9 cellular contexts compared by ENCODE assay signal in the genomic region with DNA sequence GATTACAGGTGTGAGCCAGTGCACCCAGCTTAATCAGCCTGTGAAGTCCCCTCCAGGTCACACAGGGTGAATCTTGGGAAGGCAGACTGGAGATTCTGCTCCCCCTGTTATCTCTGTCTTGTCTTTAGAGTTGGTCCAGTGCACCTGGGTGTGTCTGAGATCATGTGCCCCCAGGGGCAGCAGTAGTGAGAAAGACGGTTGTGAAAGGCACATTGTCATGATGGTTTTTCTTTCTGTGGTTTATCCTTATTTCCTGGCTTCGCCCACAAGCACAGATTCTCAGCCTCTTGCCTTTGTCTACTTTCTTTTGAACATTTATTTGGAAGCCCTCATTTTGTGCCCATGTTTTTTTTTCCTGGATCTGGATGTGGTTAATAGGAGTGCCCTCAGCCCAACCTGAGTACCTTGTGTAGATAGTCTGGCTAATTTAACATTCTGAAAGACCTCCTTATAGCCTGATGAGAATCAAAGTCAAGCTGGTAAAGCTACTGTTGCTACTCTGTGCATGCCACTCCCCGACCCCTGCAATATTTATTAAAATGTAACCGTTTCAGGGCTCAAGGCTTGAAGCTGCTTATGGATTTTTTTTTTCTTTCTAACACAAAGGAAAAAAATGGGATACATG. TPM values are rescaled to one million over a fixed set of nuclear protein-coding genes. Genes with fewer than 3 reads are reported as not detected.
A peak's percentile ranks its signal among the peaks of the same experiment; 100 is the strongest.
DNase-seq lines count a peak whose midpoint lies in the region; ATAC-seq and TF ChIP-seq lines count a peak whose summit lies in the region.
"Had no signal": no experiment of that assay in that cellular context is flagged by ENCODE, and none has a peak within 500 bp of the region (broad histone marks: within the 10 kb centered on the region; RNA-seq: fewer than 3 reads in every experiment).

No MANE protein-coding gene starts in this region.

- no peak overlapping the region for H3K4me3 ChIP-seq in OCI-LY7 (ENCODE audit: low read depth, low read length, poor library complexity, severe bottlenecking)

- TF ChIP-seq CTCF in OCI-LY7 (conservative IDR thresholded peaks at IDR 0.05; ENCODE audit: low read length) (no peak), foreskin keratinocyte (conservative IDR thresholded peaks at IDR 0.05) (no peak)

- CTCF ChIA-PET in OCI-LY7 (lab: Charles Lee; ENCODE audit: unreplicated experiment): no interaction called here

- H3K27me3 ChIP-seq in foreskin keratinocyte: no peaks in the 10 kb centered on the region

- POLR2A ChIA-PET in OCI-LY7 (lab: Charles Lee): no interaction called here

- DNase-seq in OCI-LY7 (ENCODE audit: low spot score) (peak; percentile 44), foreskin keratinocyte (peak; percentile 74 to 88), NCI-H446 (lab: John Stamatoyannopoulos, UW) (no peak), NCI-H1092 treated with DMSO at 0.1 percent for 48 hours (lab: John Stamatoyannopoulos, UW) (no peak)
- no peak for DNase-seq in effector CD4-positive, alpha-beta T cell

- H3K27ac ChIP-seq in OCI-LY7 (ENCODE audit: low read depth, low read length, poor library complexity, severe bottlenecking): no peak overlapping the region
- H3K27ac ChIP-seq in foreskin keratinocyte: no peak overlapping the region
- H3K27ac ChIP-seq: VCaP had no signal

- peaks cover 10% of the 10 kb centered on the region for H3K36me3 ChIP-seq in OCI-LY7 (ENCODE audit: insufficient read depth, low read length)

- 0 out of 2 replicates have a peak, but pooled peaks cover 11% of the 10 kb centered on the region for H4K20me1 ChIP-seq in OCI-LY7 (ENCODE audit: insufficient read depth, low read length)

- ATAC-seq in GM18909 (IDR thresholded peaks at IDR 0.05; ENCODE audit: poor library complexity, unreplicated experiment) (peak; percentile 82), HG02943 (IDR thresholded peaks at IDR 0.05; ENCODE audit: low read depth, unreplicated experiment) (peak; percentile 53), foreskin keratinocyte (peak; percentile 86), HG02840 (IDR thresholded peaks at IDR 0.05; ENCODE audit: low FRiP score, unreplicated experiment) (no peak)

- peaks cover 89% of the 10 kb centered on the region for H3K79me2 ChIP-seq in OCI-LY7 (ENCODE audit: insufficient read depth, low read depth, low read length)

- H3K9me3 ChIP-seq in OCI-LY7 (ENCODE audit: low read length): no peaks in the 10 kb centered on the region

- BruUV-seq in OCI-LY7 (replicated peaks; lab: Mats Ljungman, UMichigan): no TSS peak

- H3K4me2 ChIP-seq in OCI-LY7 (ENCODE audit: low read length): peak overlapping the region; percentile 11; the same call in 1 of the 2 replicates

- H3K4me1 ChIP-seq in OCI-LY7 (ENCODE audit: insufficient read depth, low read length, poor library complexity, severe bottlenecking): peaks cover 8% of the 10 kb centered on the region
- H3K4me1 ChIP-seq in foreskin keratinocyte: peaks cover 32% of the 10 kb centered on the region

- no peak overlapping the region for H2AFZ ChIP-seq in OCI-LY7 (ENCODE audit: low read length)

- intact Hi-C loops in OCI-LY7 (cut with micrococcal nuclease; ENCODE audit: unreplicated experiment): no loop called here

- no peaks in the 10 kb centered on the region for H3K9me2 ChIP-seq in OCI-LY7 (ENCODE audit: insufficient read depth, low read length)

RNA-seq across cellular contexts. Expression of gene UCK2, which starts 23.7 kb away (rescaled TPM):
- total RNA-seq in OCI-LY7 (2014; rRNA removed; shearing (Covaris generic)): 65.6 and 75.8 TPM in 2 replicates
- total RNA-seq in OCI-LY7 (2022) (66.0 and 66.6 TPM in 2 replicates), foreskin keratinocyte (84.9 and 92.2 TPM in 2 replicates)
- 66.5 and 66.6 TPM in 2 replicates for polyA plus RNA-seq in foreskin keratinocyte

Comparison
In these comparisons a context has a peak if more than half of its experiments do, and no peak if none do; other contexts are left out.
1. DNase-seq: peak in OCI-LY7 (single experiment) and foreskin keratinocyte (2 of 2); none in NCI-H446 (0 of 2), effector CD4-positive, alpha-beta T cell (single experiment) and NCI-H1092 treated with DMSO at 0.1 percent for 48 hours (single experiment).